In genomic region chr14:77856930-77857329, GRCh38 we compare ENCODE assay signal across 8 cellular contexts.
"Had no signal": no experiment of that assay in that cellular context is flagged by ENCODE, and none has a peak within 500 bp of the region (broad histone marks: within the 10 kb centered on the region; RNA-seq: fewer than 3 reads in every experiment).

No MANE protein-coding gene starts in this region.

- H3K4me3 ChIP-seq: GM12878 had no signal

- FAIRE-seq: G401.6, GM12878, GM12891, GM12892, GM18507, GM19239 had no signal

- DNase-seq: GDM1, GF-D8 had no signal

- ATAC-seq: GM12878 had no signal
